Comparison of ENCODE assay signal across 19 cellular contexts in genomic region chr3:171175840-171176239, GRCh38.
A peak's percentile ranks its signal among the peaks of the same experiment; 100 is the strongest.
DNase-seq lines count a peak whose midpoint lies in the region; ATAC-seq, FAIRE-seq and TF ChIP-seq lines count a peak whose summit lies in the region.
"Had no signal": no experiment of that assay in that cellular context is flagged by ENCODE, and none has a peak within 500 bp of the region (broad histone marks: within the 10 kb centered on the region; RNA-seq: fewer than 3 reads in every experiment).

No MANE protein-coding gene starts in this region.

- H3K4me1 Mint-ChIP-seq in MCF 10A (ENCODE audit: insufficient read depth, unreplicated experiment) = no peaks in the 10 kb centered on the region
- H3K4me1 Mint-ChIP-seq: naive B cell had no signal

- H3K36me3 Mint-ChIP-seq in MCF 10A (ENCODE audit: insufficient read depth, unreplicated experiment) = no peaks in the 10 kb centered on the region
- H3K36me3 Mint-ChIP-seq: naive B cell had no signal

- H3K4me1 ChIP-seq in breast epithelium = no peaks in the 10 kb centered on the region
- peaks cover 0 to 15% (median 0%) of the 10 kb centered on the region in 3 donors for H3K4me1 ChIP-seq in esophagus squamous epithelium
- peaks cover 0 to 6% of the 10 kb centered on the region in 2 donors for H3K4me1 ChIP-seq in uterus
- H3K4me1 ChIP-seq in pancreas = peaks cover under 1 to 25% (median 12%) of the 10 kb centered on the region in 3 donors
- H3K4me1 ChIP-seq: testis had no signal

- no peak overlapping the region for H3K27ac Mint-ChIP-seq in MCF 10A (ENCODE audit: low read depth, unreplicated experiment)
- H3K27ac Mint-ChIP-seq: activated CD4-positive, alpha-beta memory T cell treated with anti-CD3 and anti-CD28 coated beads for 36 hours; T-helper 17 cell had no signal

- no peak for TF ChIP-seq CTCF in breast epithelium (IDR thresholded peaks at IDR 0.05)
- TF ChIP-seq CTCF in MCF 10A (IDR thresholded peaks at IDR 0.05; ENCODE audit: unreplicated experiment) = no peak
- no peak for TF ChIP-seq CTCF in esophagus squamous epithelium (IDR thresholded peaks at IDR 0.05)
- TF ChIP-seq CTCF in uterus (IDR thresholded peaks at IDR 0.05) = no peak
- no peak for TF ChIP-seq CTCF in GM10248 (IDR thresholded peaks at IDR 0.05; ENCODE audit: control extremely low read depth, extremely low read depth, low read depth, missing control alignments)
- no peak for TF ChIP-seq CTCF in pancreas (IDR thresholded peaks at IDR 0.05)

- no peaks in the 10 kb centered on the region for H3K27me3 Mint-ChIP-seq in MCF 10A (ENCODE audit: insufficient read depth, unreplicated experiment)
- H3K27me3 Mint-ChIP-seq: activated CD4-positive, alpha-beta memory T cell treated with anti-CD3 and anti-CD28 coated beads for 36 hours; naive B cell; T-helper 17 cell had no signal

- H3K36me3 ChIP-seq in breast epithelium = no peaks in the 10 kb centered on the region
- H3K36me3 ChIP-seq in esophagus squamous epithelium = no peaks in the 10 kb centered on the region
- no peaks in the 10 kb centered on the region for H3K36me3 ChIP-seq in uterus
- no peaks in the 10 kb centered on the region for H3K36me3 ChIP-seq in pancreas

- POLR2A ChIA-PET in MCF 10A (lab: Yijun Ruan, JAX) = interaction anchor here (0.6 to 0.8 kb wide), 2 partner anchors 21 to 303 kb away, joined by 3 read pairs; no protein-coding TSS in a partner anchor
- POLR2A ChIA-PET in GM10248 (lab: Yijun Ruan, JAX) = interaction anchor here (0.6 kb wide), 1 partner anchor 100 kb away, joined by 5 read pairs; no protein-coding TSS in a partner anchor

- no peak for DNase-seq in breast epithelium (ENCODE audit: low spot score in 2 of 2)
- no peak for DNase-seq in MCF 10A (ENCODE audit: unreplicated experiment)
- DNase-seq in esophagus squamous epithelium (lab: John Stamatoyannopoulos, UW) = no peak
- peak; percentile 37 for DNase-seq in midbrain (lab: John Stamatoyannopoulos, UW)
- DNase-seq in uterus = no peak
- DNase-seq in GM10248 (ENCODE audit: extremely low spot score) = no peak
- no peak for DNase-seq in NCI-H510A treated with DMSO at 0.1 percent for 48 hours (lab: John Stamatoyannopoulos, UW)
- DNase-seq in pancreas = no peak
- DNase-seq: activated CD4-positive, alpha-beta memory T cell treated with anti-CD3 and anti-CD28 coated beads for 36 hours; activated effector memory CD4-positive, alpha-beta T cell treated with anti-CD3 and anti-CD28 coated beads, Interleukin-2, amount 50 U/mL, for 16 hours; central memory CD4-positive, alpha-beta T cell; immature natural killer cell; naive B cell; NCI-H1105; T-helper 17 cell; testis had no signal

- no peak overlapping the region for H3K4me3 Mint-ChIP-seq in MCF 10A (ENCODE audit: unreplicated experiment)
- H3K4me3 Mint-ChIP-seq: activated CD4-positive, alpha-beta memory T cell treated with anti-CD3 and anti-CD28 coated beads for 36 hours; immature natural killer cell; naive B cell; T-helper 17 cell had no signal

- intact Hi-C loops in breast epithelium (cut with DNase I; ENCODE audit: low total_unique reads) (no loop called here), MCF 10A (cut with micrococcal nuclease) (no loop called here), esophagus squamous epithelium (cut with DNase I) (loop anchor here (10.0 kb wide), 1 partner anchor 379 kb away; no protein-coding TSS in a partner anchor), uterus (cut with DNase I; ENCODE audit: low total_unique reads) (no loop called here), pancreas (cut with DNase I) (loop anchor here in 1 of 3 donors (10.0 kb wide), 1 partner anchor 121 kb away; no protein-coding TSS in a partner anchor)

- 51 to 59% methylated on average over 4 of the region's 4 CpGs for WGBS in esophagus squamous epithelium, 2 donors
- WGBS in pancreas, 2 donors = 77 to 79% methylated on average over 4 of the region's 4 CpGs

- CTCF ChIA-PET in MCF 10A (lab: Yijun Ruan, JAX) (interaction anchor here (0.7 to 1.6 kb wide), 3 partner anchors 10 to 390 kb away, joined by 3 to 6 read pairs (median 3); no protein-coding TSS in a partner anchor), GM10248 (lab: Yijun Ruan, JAX) (interaction anchor here (1.0 to 1.8 kb wide), 3 partner anchors 11 to 390 kb away, joined by 3 to 11 read pairs (median 6); no protein-coding TSS in a partner anchor)

- no peaks in the 10 kb centered on the region for H3K9me3 ChIP-seq in breast epithelium
- H3K9me3 ChIP-seq in esophagus squamous epithelium = no peaks in the 10 kb centered on the region
- no peaks in the 10 kb centered on the region for H3K9me3 ChIP-seq in uterus
- no peaks in the 10 kb centered on the region for H3K9me3 ChIP-seq in pancreas
- H3K9me3 ChIP-seq: testis had no signal

- ATAC-seq in pancreas = no peak
- ATAC-seq: Panc1, T-helper 17 cell had no signal

- H3K9me3 Mint-ChIP-seq in MCF 10A (ENCODE audit: unreplicated experiment) = no peaks in the 10 kb centered on the region
- H3K9me3 Mint-ChIP-seq: activated CD4-positive, alpha-beta memory T cell treated with anti-CD3 and anti-CD28 coated beads for 36 hours; immature natural killer cell; naive B cell had no signal

- H3K27me3 ChIP-seq in breast epithelium (no peaks in the 10 kb centered on the region), esophagus squamous epithelium (no peaks in the 10 kb centered on the region), uterus (no peaks in the 10 kb centered on the region), pancreas (no peaks in the 10 kb centered on the region)
- H3K27me3 ChIP-seq: testis had no signal

- H3K4me3 ChIP-seq in breast epithelium (peak overlapping the region in 2 of 3 donors; percentile 1 to 8), esophagus squamous epithelium (peak overlapping the region in 1 of 4 donors; percentile 25), uterus (peak overlapping the region in 1 of 2 donors; percentile 4), pancreas (no peak overlapping the region)
- H3K4me3 ChIP-seq: testis had no signal

- H3K27ac ChIP-seq in breast epithelium (peak overlapping the region in 1 of 2 donors; percentile 1), esophagus squamous epithelium (peak overlapping the region in 3 of 4 donors; percentile 43 to 72 (median 53)), uterus (peak overlapping the region; percentile 63 to 72), pancreas (no peak overlapping the region)
- H3K27ac ChIP-seq: 22Rv1, testis had no signal

- FAIRE-seq in pancreas (lab: Jason Lieb, UNC) = no peak
- FAIRE-seq: D721Med had no signal

- TF ChIP-seq POLR2A in breast epithelium (IDR thresholded peaks at IDR 0.05) = no peak
- TF ChIP-seq POLR2A in esophagus squamous epithelium (IDR thresholded peaks at IDR 0.05) = no peak
- no peak for TF ChIP-seq POLR2A in uterus (IDR thresholded peaks at IDR 0.05)

- BruUV-seq in MCF 10A (replicated peaks; lab: Mats Ljungman, UMichigan) = no TSS peak

Comparison
In these comparisons a context has a peak if more than half of its experiments do, and no peak if none do; other contexts are left out.
1. H3K27ac ChIP-seq: peak in esophagus squamous epithelium (3 of 4) and uterus (2 of 2); none in pancreas (0 of 4).
2. H3K4me3 ChIP-seq: peak in breast epithelium (2 of 3); none in pancreas (0 of 4).